8 cellular contexts compared by ENCODE assay signal in genomic region chr7:147547252-147547897, GRCh38.
DNase-seq lines count a peak whose midpoint lies in the region; ATAC-seq and TF ChIP-seq lines count a peak whose summit lies in the region.

No MANE protein-coding gene starts in this region.

- H3K27ac Mint-ChIP-seq in glutamatergic neuron (ENCODE audit: unreplicated experiment) = no peak overlapping the region

- TF ChIP-seq EP300 in sigmoid colon (IDR thresholded peaks at IDR 0.05) = no peak

- no peak overlapping the region for H3K4me2 ChIP-seq in PC-3 (ENCODE audit: low read length)

- POLR2A ChIA-PET in PC-3 (lab: Charles Lee; ENCODE audit: unreplicated experiment) = no interaction called here

- H3K9me2 ChIP-seq in PC-3 (replicated peaks; ENCODE audit: low read length) = no peaks in the 10 kb centered on the region

- H3K27ac ChIP-seq in PC-3 (ENCODE audit: low read length) = no peak overlapping the region
- H3K27ac ChIP-seq in sigmoid colon = no peak overlapping the region

- H3K4me3 ChIP-seq in BE2C (ENCODE audit: low read depth, low read length) (no peak overlapping the region), HAP-1 (no peak overlapping the region), PC-3 (ENCODE audit: low read length) (no peak overlapping the region), sigmoid colon (no peak overlapping the region)

- no peak for TF ChIP-seq POLR2A in sigmoid colon (IDR thresholded peaks at IDR 0.05)

- no peaks in the 10 kb centered on the region for H3K4me1 ChIP-seq in BE2C
- no peaks in the 10 kb centered on the region for H3K4me1 ChIP-seq in HAP-1
- H3K4me1 ChIP-seq in PC-3 (ENCODE audit: insufficient read depth, low read length) = no peaks in the 10 kb centered on the region
- no peaks in the 10 kb centered on the region for H3K4me1 ChIP-seq in sigmoid colon

- no peaks in the 10 kb centered on the region for H3K4me1 Mint-ChIP-seq in glutamatergic neuron (ENCODE audit: low read depth, unreplicated experiment)

- in situ Hi-C loops in HAP-1 (cut with MboI; ENCODE audit: low sequenced_read_pairs) = no loop called here

- no peak overlapping the region for H3K4me3 Mint-ChIP-seq in glutamatergic neuron (ENCODE audit: unreplicated experiment)

- TF ChIP-seq CTCF in BE2C (IDR thresholded peaks at IDR 0.05; ENCODE audit: low read depth, low read length) = peak; percentile 94
- peak; percentile 78 for TF ChIP-seq CTCF in PC-3 (conservative IDR thresholded peaks at IDR 0.05; ENCODE audit: low read depth, low read length)
- TF ChIP-seq CTCF in glutamatergic neuron (IDR thresholded peaks at IDR 0.05; ENCODE audit: partially characterized antibody, unreplicated experiment) = peak; percentile 41
- TF ChIP-seq CTCF in sigmoid colon (IDR thresholded peaks at IDR 0.05) = no peak

- BruUV-seq in PC-3 (replicated peaks; lab: Mats Ljungman, UMichigan) = no TSS peak

- no peak overlapping the region for H3K9ac ChIP-seq in PC-3 (ENCODE audit: low read length)

- WGBS in sigmoid colon, 2 donors = 73 to 79% methylated on average over 6 of the region's 6 CpGs

- no peaks in the 10 kb centered on the region for H3K9me3 ChIP-seq in BE2C
- 0 out of 2 replicates have a peak, but pooled peaks cover under 1% of the 10 kb centered on the region for H3K9me3 ChIP-seq in HAP-1
- H3K9me3 ChIP-seq in PC-3 (ENCODE audit: low read length) = 0 out of 2 replicates have a peak, but pooled peaks cover 4% of the 10 kb centered on the region
- no peaks in the 10 kb centered on the region for H3K9me3 ChIP-seq in sigmoid colon

- H3K27me3 ChIP-seq in BE2C (no peaks in the 10 kb centered on the region), HAP-1 (ENCODE audit: low read depth) (no peaks in the 10 kb centered on the region), PC-3 (ENCODE audit: low read length) (no peaks in the 10 kb centered on the region), sigmoid colon (no peaks in the 10 kb centered on the region)

- CTCF ChIA-PET in PC-3 (lab: Charles Lee) = interaction anchor here (0.6 to 0.7 kb wide), 2 partner anchors 23 to 1394 kb away, joined by 3 to 5 read pairs; no protein-coding TSS in a partner anchor

- peaks cover 2% of the 10 kb centered on the region for H3K9me3 Mint-ChIP-seq in glutamatergic neuron (ENCODE audit: unreplicated experiment)

- H3K36me3 ChIP-seq in BE2C = no peaks in the 10 kb centered on the region
- H3K36me3 ChIP-seq in HAP-1 (replicated peaks) = no peaks in the 10 kb centered on the region
- H3K36me3 ChIP-seq in PC-3 (ENCODE audit: low read depth, low read length) = no peaks in the 10 kb centered on the region; the same call in 1 of the 2 replicates
- H3K36me3 ChIP-seq in sigmoid colon = no peaks in the 10 kb centered on the region

- peak; percentile 81 for ATAC-seq in PC-3
- no peak for ATAC-seq in GM19455 (IDR thresholded peaks at IDR 0.05; ENCODE audit: unreplicated experiment)
- no peak for ATAC-seq in HG03378 (IDR thresholded peaks at IDR 0.05; ENCODE audit: unreplicated experiment)

- no peak overlapping the region for H2AFZ ChIP-seq in PC-3 (ENCODE audit: low read length)

- H3K36me3 Mint-ChIP-seq in glutamatergic neuron (ENCODE audit: unreplicated experiment) = peaks cover 12% of the 10 kb centered on the region

- H3F3A ChIP-seq in PC-3 (ENCODE audit: low read length, unreplicated experiment) = no peaks in the 10 kb centered on the region

- no peaks in the 10 kb centered on the region for H3K79me2 ChIP-seq in PC-3 (ENCODE audit: low read length)

- H3K27me3 Mint-ChIP-seq in glutamatergic neuron (ENCODE audit: unreplicated experiment) = no peaks in the 10 kb centered on the region

- H4K20me1 ChIP-seq in PC-3 (ENCODE audit: low read length) = no peaks in the 10 kb centered on the region

- DNase-seq in BE2C (peak; percentile 65), HAP-1 (ENCODE audit: low spot score in 2 of 2) (peak; percentile 44 to 47), PC-3 (peak; percentile 66), glutamatergic neuron (peak; percentile 39), sigmoid colon (no peak), NCI-H2227 treated with DMSO at 0.1 percent for 48 hours (lab: John Stamatoyannopoulos, UW) (no peak)

- intact Hi-C loops in PC-3 (cut with micrococcal nuclease) (loop anchor here (2.0 to 10.0 kb wide), 2 partner anchors 237 to 537 kb away; no protein-coding TSS in a partner anchor), sigmoid colon (cut with DNase I) (no loop called here)

Comparison
In these comparisons a context has a peak if more than half of its experiments do, and no peak if none do; other contexts are left out.
1. DNase-seq: peak in BE2C (single experiment), HAP-1 (2 of 2), PC-3 (single experiment) and glutamatergic neuron (single experiment); none in sigmoid colon (single experiment) and NCI-H2227 treated with DMSO at 0.1 percent for 48 hours (single experiment).
2. CTCF ChIP-seq: peak in BE2C (single experiment), PC-3 (single experiment) and glutamatergic neuron (single experiment); none in sigmoid colon (0 of 4).